In genomic region chr1:8239306-8240023, GRCh38 we compare ENCODE assay signal across 14 cellular contexts.
DNase-seq lines count a peak whose midpoint lies in the region; ATAC-seq, FAIRE-seq and TF ChIP-seq lines count a peak whose summit lies in the region.
"Had no signal": no experiment of that assay in that cellular context is flagged by ENCODE, and none has a peak within 500 bp of the region (broad histone marks: within the 10 kb centered on the region; RNA-seq: fewer than 3 reads in every experiment).

No MANE protein-coding gene starts in this region.

- CTCF ChIA-PET in CD8-positive, alpha-beta T cell (lab: Charles Lee), result interaction anchor here (0.7 to 1.8 kb wide), 2 partner anchors 11 to 208 kb away, joined by 3 to 10 read pairs; no protein-coding TSS in a partner anchor
- CTCF ChIA-PET in activated CD4-positive, alpha-beta T cell treated with anti-CD3 and anti-CD28 coated beads for 36 hours (lab: Charles Lee), result interaction anchor here (1.0 to 1.6 kb wide), 2 partner anchors 63 to 322 kb away, joined by 3 read pairs; no protein-coding TSS in a partner anchor

- peaks cover 16% of the 10 kb centered on the region for H3K27me3 Mint-ChIP-seq in CD8-positive, alpha-beta T cell (ENCODE audit: low read depth)
- H3K27me3 Mint-ChIP-seq in activated CD4-positive, alpha-beta T cell treated with anti-CD3 and anti-CD28 coated beads for 36 hours, result peaks cover 6% of the 10 kb centered on the region

- ATAC-seq in RWPE2 (ENCODE audit: low read depth), result no peak
- ATAC-seq in CD8-positive, alpha-beta T cell, result no peak
- no peak for ATAC-seq in activated CD4-positive, alpha-beta T cell treated with anti-CD3 and anti-CD28 coated beads for 36 hours
- ATAC-seq in GM18867 (IDR thresholded peaks at IDR 0.05; ENCODE audit: unreplicated experiment), result no peak

- no peak overlapping the region for H3K4me3 Mint-ChIP-seq in CD8-positive, alpha-beta T cell
- H3K4me3 Mint-ChIP-seq in activated CD4-positive, alpha-beta T cell treated with anti-CD3 and anti-CD28 coated beads for 36 hours, result no peak overlapping the region
- H3K4me3 Mint-ChIP-seq: activated naive CD8-positive, alpha-beta T cell had no signal

- no peak overlapping the region for H3K27ac Mint-ChIP-seq in CD8-positive, alpha-beta T cell
- no peak overlapping the region for H3K27ac Mint-ChIP-seq in activated CD4-positive, alpha-beta T cell treated with anti-CD3 and anti-CD28 coated beads for 36 hours
- H3K27ac Mint-ChIP-seq: activated naive CD8-positive, alpha-beta T cell had no signal

- peak overlapping the region; percentile 57 for H3K27ac ChIP-seq in RWPE2 (ENCODE audit: poor library complexity, severe bottlenecking)
- peak overlapping the region; percentile 84 for H3K27ac ChIP-seq in osteoblast (ENCODE audit: low read depth, low read length)
- no peak overlapping the region for H3K27ac ChIP-seq in CD8-positive, alpha-beta T cell (ENCODE audit: low read depth, low read length)

- H3K9me3 ChIP-seq in RWPE2 (ENCODE audit: severe bottlenecking), result no peaks in the 10 kb centered on the region
- no peaks in the 10 kb centered on the region for H3K9me3 ChIP-seq in osteoblast (ENCODE audit: low read depth, low read length)
- no peaks in the 10 kb centered on the region for H3K9me3 ChIP-seq in CD8-positive, alpha-beta T cell (ENCODE audit: low read length)

- H3K4me1 ChIP-seq in RWPE2 (ENCODE audit: insufficient read depth, poor library complexity, severe bottlenecking) (peaks cover 15% of the 10 kb centered on the region), osteoblast (ENCODE audit: insufficient read depth, low read length) (peaks cover 10% of the 10 kb centered on the region)
- H3K4me1 ChIP-seq in CD8-positive, alpha-beta T cell (ENCODE audit: insufficient read depth, low read length), result peaks cover 3% of the 10 kb centered on the region

- POLR2A ChIA-PET in CD8-positive, alpha-beta T cell (lab: Charles Lee), result no interaction called here
- POLR2A ChIA-PET in activated CD4-positive, alpha-beta T cell treated with anti-CD3 and anti-CD28 coated beads for 36 hours (lab: Charles Lee), result no interaction called here

- H3K36me3 ChIP-seq in RWPE2 (ENCODE audit: low read depth) (no peaks in the 10 kb centered on the region), osteoblast (ENCODE audit: insufficient read depth, low read length) (no peaks in the 10 kb centered on the region)
- H3K36me3 ChIP-seq in CD8-positive, alpha-beta T cell (ENCODE audit: insufficient read depth, low read length), result no peaks in the 10 kb centered on the region

- DNase-seq in RWPE2 (ENCODE audit: low spot score) (no peak), fibroblast of villous mesenchyme (ENCODE audit: low read depth) (peak; percentile 84), osteoblast (ENCODE audit: insufficient read length, low spot score, missing footprints) (no peak), NCI-H524 treated with DMSO at 0.1 percent for 48 hours (lab: John Stamatoyannopoulos, UW) (no peak)
- DNase-seq in CD8-positive, alpha-beta T cell, result no peak
- DNase-seq in activated CD4-positive, alpha-beta T cell treated with anti-CD3 and anti-CD28 coated beads for 36 hours, result no peak
- DNase-seq: activated CD4-positive, alpha-beta T cell treated with anti-CD3 and anti-CD28 coated beads, Interleukin-2, amount 50 U/mL, for 4 hours; midbrain; substantia nigra had no signal

- FAIRE-seq in G401.6 (lab: Jason Lieb, UNC), result peak; percentile 95
- FAIRE-seq: GM12892, RCC 7860 had no signal

- H2AFZ ChIP-seq in osteoblast (ENCODE audit: low read length), result no peak overlapping the region

- H3K4me2 ChIP-seq in osteoblast (ENCODE audit: insufficient read depth, low read length), result peak overlapping the region; percentile 58

- H3K36me3 Mint-ChIP-seq in CD8-positive, alpha-beta T cell, result no peaks in the 10 kb centered on the region
- no peaks in the 10 kb centered on the region for H3K36me3 Mint-ChIP-seq in activated CD4-positive, alpha-beta T cell treated with anti-CD3 and anti-CD28 coated beads for 36 hours (ENCODE audit: low read depth)
- H3K36me3 Mint-ChIP-seq: activated naive CD8-positive, alpha-beta T cell had no signal

- TF ChIP-seq CTCF in RWPE2 (IDR thresholded peaks at IDR 0.05; ENCODE audit: poor library complexity, severe bottlenecking), result peak; percentile 19
- TF ChIP-seq CTCF in fibroblast of villous mesenchyme (IDR thresholded peaks at IDR 0.05; ENCODE audit: insufficient read depth, low read depth, low read length), result no peak
- no peak for TF ChIP-seq CTCF in osteoblast (IDR thresholded peaks at IDR 0.05; ENCODE audit: extremely low read depth, low read depth, low read length)
- no peak for TF ChIP-seq CTCF in CD8-positive, alpha-beta T cell (IDR thresholded peaks at IDR 0.05)

- peaks cover 4% of the 10 kb centered on the region for H3K4me1 Mint-ChIP-seq in CD8-positive, alpha-beta T cell (ENCODE audit: low read depth)
- H3K4me1 Mint-ChIP-seq in activated CD4-positive, alpha-beta T cell treated with anti-CD3 and anti-CD28 coated beads for 36 hours, result no peaks in the 10 kb centered on the region

- no peaks in the 10 kb centered on the region for H3K79me2 ChIP-seq in osteoblast (ENCODE audit: insufficient read depth, low read length)

- no peaks in the 10 kb centered on the region for H4K20me1 ChIP-seq in osteoblast (ENCODE audit: insufficient read depth, low read length)

- H3K27me3 ChIP-seq in RWPE2 (ENCODE audit: insufficient read depth, poor library complexity, severe bottlenecking) (no peaks in the 10 kb centered on the region), osteoblast (ENCODE audit: insufficient read depth, low read length) (no peaks in the 10 kb centered on the region)
- H3K27me3 ChIP-seq in CD8-positive, alpha-beta T cell (ENCODE audit: insufficient read depth, low read length), result no peaks in the 10 kb centered on the region

- no peaks in the 10 kb centered on the region for H3K9me3 Mint-ChIP-seq in CD8-positive, alpha-beta T cell
- no peaks in the 10 kb centered on the region for H3K9me3 Mint-ChIP-seq in activated CD4-positive, alpha-beta T cell treated with anti-CD3 and anti-CD28 coated beads for 36 hours (ENCODE audit: low read depth)

- intact Hi-C loops in CD8-positive, alpha-beta T cell (cut with DNase I, micrococcal nuclease), result no loop called here
- intact Hi-C loops in activated CD4-positive, alpha-beta T cell treated with anti-CD3 and anti-CD28 coated beads for 36 hours (cut with DNase I, micrococcal nuclease), result no loop called here

- H3K4me3 ChIP-seq in RWPE2 (ENCODE audit: severe bottlenecking) (no peak overlapping the region), fibroblast of villous mesenchyme (ENCODE audit: low read depth, low read length) (no peak overlapping the region), osteoblast (ENCODE audit: insufficient read depth, low read length) (no peak overlapping the region)
- H3K4me3 ChIP-seq in CD8-positive, alpha-beta T cell (ENCODE audit: low read depth, low read length), result no peak overlapping the region
